In genomic region chr4:3106339-3107186, GRCh38 we compare ENCODE assay signal across 1 cellular context.
TF ChIP-seq lines count a peak whose summit lies in the region.

No MANE protein-coding gene starts in this region.

TF ChIP-seq in H1, 55 proteins besides CTCF, POLR2A, EP300 and RAD21 (continued from another document):
- TF ChIP-seq ATF2 (IDR thresholded peaks at IDR 0.05; ENCODE audit: low read length) (no peak), TAF7 (optimal IDR thresholded peaks at IDR 0.05; ENCODE audit: borderline replicate concordance, low read depth, low read length) (no peak), ASH2L (IDR thresholded peaks at IDR 0.05; ENCODE audit: low read length) (no peak), ATF3 (IDR thresholded peaks at IDR 0.05; ENCODE audit: insufficient read depth, low read depth, low read length) (no peak), TEAD4 (IDR thresholded peaks at IDR 0.05; ENCODE audit: low read depth, low read length) (0 out of 2 replicates have a peak, but pooled peaks have one; percentile 24), HDAC2 (IDR thresholded peaks at IDR 0.05; ENCODE audit: borderline replicate concordance in 1 of 2, low read depth in 2 of 2, low read length in 2 of 2) (no peak), RXRA (IDR thresholded peaks at IDR 0.05; ENCODE audit: insufficient read depth, low read depth, low read length) (no peak), GABPA (IDR thresholded peaks at IDR 0.05; ENCODE audit: borderline replicate concordance, insufficient read depth, low read length) (peak; percentile 29; the same call in 1 of the 2 replicates), JUN (IDR thresholded peaks at IDR 0.05; ENCODE audit: low read depth, low read length) (0 out of 2 replicates have a peak, but pooled peaks have one; percentile 14), NANOG (IDR thresholded peaks at IDR 0.05; ENCODE audit: insufficient read depth, low read depth, low read length, poor library complexity, severe bottlenecking) (no peak), NRF1 (IDR thresholded peaks at IDR 0.05; ENCODE audit: low read depth, low read length) (no peak), RBBP5 (IDR thresholded peaks at IDR 0.05; ENCODE audit: borderline replicate concordance, low read depth, low read length) (no peak), BACH1 (IDR thresholded peaks at IDR 0.05; ENCODE audit: low read length) (peak; percentile 54; the same call in 1 of the 2 replicates), USF2 (IDR thresholded peaks at IDR 0.05; ENCODE audit: low read length) (no peak), ZNF274 (IDR thresholded peaks at IDR 0.05; ENCODE audit: borderline replicate concordance, extremely low read depth, low read length) (no peak), SIN3A (conservative IDR thresholded peaks at IDR 0.05 in 1 of 2, IDR thresholded peaks at IDR 0.05 in 1 of 2; ENCODE audit: low read depth in 1 of 2, low read length in 2 of 2) (peak in 1 of 2 experiments; percentile 52; a peak in 1 of 4 replicates), JUND (IDR thresholded peaks at IDR 0.05; ENCODE audit: low read length) (peak; percentile 85), MAX (IDR thresholded peaks at IDR 0.05) (peak; percentile 54), KDM4A (IDR thresholded peaks at IDR 0.05; ENCODE audit: low read depth, low read length, severe bottlenecking) (no peak), E2F6 (IDR thresholded peaks at IDR 0.05) (no peak), CEBPB (IDR thresholded peaks at IDR 0.05; ENCODE audit: low read depth, low read length) (no peak)
TF ChIP-seq in H1: peak in this region for 8.
